Comparison of ENCODE assay signal across 2 cellular contexts in genomic region chr11:109961261-109961660, GRCh38.
TF ChIP-seq lines count a peak whose summit lies in the region.

No MANE protein-coding gene starts in this region.

TF ChIP-seq in GM23338, 12 proteins besides CTCF, POLR2A, EP300 and RAD21 (continued from another document):
- TF ChIP-seq ZNF462 (CRISPR knock-in tag; IDR thresholded peaks at IDR 0.05): no peak
- no peak for TF ChIP-seq ZNF114 (CRISPR knock-in tag; IDR thresholded peaks at IDR 0.05)
- no peak for TF ChIP-seq CREB1 (CRISPR knock-in tag; IDR thresholded peaks at IDR 0.05; ENCODE audit: low read depth)
- TF ChIP-seq STAT1 (IDR thresholded peaks at IDR 0.05; ENCODE audit: unreplicated experiment): no peak

TF ChIP-seq in K562, 482 proteins besides CTCF, POLR2A, EP300 and RAD21 (continued from another document):
- TF ChIP-seq ZNF407 (IDR thresholded peaks at IDR 0.05; ENCODE audit: low read depth) (no peak), ZNF280B (CRISPR knock-in tag; IDR thresholded peaks at IDR 0.05) (no peak), ZBTB40 (IDR thresholded peaks at IDR 0.05) (0 out of 2 replicates have a peak, but pooled peaks have one; percentile 43), ZBTB40 (CRISPR knock-in tag; IDR thresholded peaks at IDR 0.05) (no peak)
